Comparison of ENCODE assay signal across 8 cellular contexts in the genomic region with DNA sequence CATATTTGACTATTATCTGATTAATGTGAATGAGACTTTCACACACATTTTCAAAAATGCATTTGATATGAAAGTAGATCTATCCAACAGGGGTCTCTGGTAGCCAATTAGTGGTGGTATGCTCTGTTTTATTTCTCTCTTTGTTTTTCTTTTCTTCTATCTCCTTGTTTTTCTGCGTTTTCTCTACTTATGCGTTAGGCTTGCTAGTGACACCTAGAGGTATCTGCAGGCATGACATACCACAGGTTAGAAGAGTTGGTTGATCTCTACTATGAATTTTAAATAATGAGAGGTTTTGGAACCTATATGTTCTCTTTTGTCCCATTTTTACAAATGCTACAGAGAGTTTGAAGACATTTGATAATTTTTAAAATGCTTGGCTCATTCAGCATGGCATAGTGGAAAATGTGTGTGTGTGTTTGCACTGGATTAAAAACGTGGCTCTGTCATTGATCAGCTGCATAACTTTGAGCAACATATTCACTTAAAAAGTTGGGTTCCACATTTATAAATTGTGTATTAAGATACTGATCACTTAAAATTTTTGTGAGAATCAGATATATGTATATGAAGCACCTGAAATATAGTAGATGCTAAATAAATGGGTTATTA. TPM values are rescaled to one million over a fixed set of nuclear protein-coding genes. Genes with fewer than 3 reads are reported as not detected.
A peak's percentile ranks its signal among the peaks of the same experiment; 100 is the strongest.
DNase-seq lines count a peak whose midpoint lies in the region; ATAC-seq and TF ChIP-seq lines count a peak whose summit lies in the region.

No MANE protein-coding gene starts in this region.

- H3K27me3 ChIP-seq in BE2C (no peaks in the 10 kb centered on the region), SJCRH30 (no peaks in the 10 kb centered on the region)

- no peak for TF ChIP-seq POLR2A in GM18505 (IDR thresholded peaks at IDR 0.05; ENCODE audit: borderline replicate concordance, extremely low read depth, insufficient read depth, insufficient read length)

- H3K9me3 ChIP-seq in BE2C (no peaks in the 10 kb centered on the region), SJCRH30 (replicated peaks) (no peaks in the 10 kb centered on the region)

- H3K36me3 ChIP-seq in BE2C, result no peaks in the 10 kb centered on the region
- H3K36me3 ChIP-seq in SJCRH30, result no peaks in the 10 kb centered on the region

- TF ChIP-seq CTCF in BE2C (IDR thresholded peaks at IDR 0.05; ENCODE audit: low read depth, low read length) (peak; percentile 91), fibroblast of the aortic adventitia (IDR thresholded peaks at IDR 0.05; ENCODE audit: insufficient read depth, low read length) (peak; percentile 95)

- no peak overlapping the region for H3K27ac ChIP-seq in SJCRH30

- H3K4me3 ChIP-seq in BE2C (ENCODE audit: low read depth, low read length), result no peak overlapping the region
- H3K4me3 ChIP-seq in SJCRH30, result no peak overlapping the region
- no peak overlapping the region for H3K4me3 ChIP-seq in fibroblast of the aortic adventitia (ENCODE audit: low read depth, low read length)

- ATAC-seq in GM18505 (IDR thresholded peaks at IDR 0.05; ENCODE audit: unreplicated experiment), result peak; percentile 69
- peak; percentile 90 for ATAC-seq in HG03432 (IDR thresholded peaks at IDR 0.05; ENCODE audit: unreplicated experiment)
- ATAC-seq in GM21737 (IDR thresholded peaks at IDR 0.05; ENCODE audit: unreplicated experiment), result no peak

- DNase-seq in BE2C (peak; percentile 43), SJCRH30 (peak; percentile 38 to 66), fibroblast of the aortic adventitia (ENCODE audit: low read depth) (peak; percentile 74), retina (peak; percentile 17)
- no peak for DNase-seq in stimulated activated CD4-positive, alpha-beta T cell treated with anti-CD3 and anti-CD28 coated beads, Interleukin-4, amount 100 ng/mL, for 1 hour

- H3K4me1 ChIP-seq in BE2C (no peaks in the 10 kb centered on the region), SJCRH30 (no peaks in the 10 kb centered on the region)

RNA-seq across cellular contexts. Expression of a gene that starts 28.1 kb away (rescaled TPM):
- polyA plus RNA-seq in BE2C (2012; ENCODE audit: insufficient read depth, insufficient read length, low read depth), result 0.36 TPM
- total RNA-seq in SJCRH30 (2014; rRNA removed; shearing (Covaris generic)), result 10.4 and 11.4 TPM in 2 replicates
- 3.2 and 11.2 TPM in 2 replicates for total RNA-seq in fibroblast of the aortic adventitia (ENCODE audit: low replicate concordance)
